Comparison of ENCODE assay signal across 1 cellular context in the genomic region with DNA sequence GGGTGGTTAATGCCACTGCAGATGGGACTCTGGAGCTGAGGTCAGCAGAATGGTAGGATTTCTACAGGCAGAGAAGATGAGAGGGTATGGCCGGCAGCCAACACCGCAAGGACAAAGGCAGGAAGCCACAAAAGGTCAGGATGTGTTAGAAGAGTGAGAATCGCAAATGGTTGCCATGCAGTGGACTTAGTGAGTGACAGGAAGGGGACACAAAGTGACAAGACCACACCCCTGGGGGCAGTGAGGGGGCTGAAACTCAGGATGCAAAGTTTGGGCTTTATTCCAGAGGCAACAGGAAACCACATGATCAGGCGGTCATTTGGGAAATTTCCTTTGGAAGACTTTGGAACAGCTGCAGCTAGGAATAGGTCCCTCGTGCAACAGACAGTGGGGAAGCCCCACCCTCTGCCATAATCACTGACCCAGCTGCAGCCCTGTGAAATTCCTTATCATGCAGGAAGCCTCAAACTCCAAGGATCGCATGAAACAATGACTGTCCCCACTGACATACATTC.
TF ChIP-seq lines count a peak whose summit lies in the region.

No MANE protein-coding gene starts in this region.

TF ChIP-seq in HepG2, 621 proteins besides CTCF, POLR2A, EP300 and RAD21 (continued from another document and continues in another):
- TF ChIP-seq, protein P1, sequence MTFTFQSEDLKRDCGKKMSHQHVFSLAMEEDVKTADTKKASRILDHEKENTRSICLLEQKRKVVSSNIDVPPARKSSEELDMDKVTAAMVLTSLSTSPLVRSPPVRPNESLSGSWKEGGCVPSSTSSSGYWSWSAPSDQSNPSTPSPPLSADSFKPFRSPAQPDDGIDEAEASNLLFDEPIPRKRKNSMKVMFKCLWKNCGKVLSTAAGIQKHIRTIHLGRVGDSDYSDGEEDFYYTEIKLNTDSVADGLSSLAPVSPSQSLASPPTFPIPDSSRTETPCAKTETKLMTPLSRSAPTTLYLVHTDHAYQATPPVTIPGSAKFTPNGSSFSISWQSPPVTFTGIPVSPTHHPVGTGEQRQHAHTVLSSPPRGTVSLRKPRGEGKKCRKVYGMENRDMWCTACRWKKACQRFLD (CRISPR knock-in tag; IDR thresholded peaks at IDR 0.05; ENCODE audit: borderline replicate concordance) = no peak
- TF ChIP-seq ZNF12 (CRISPR knock-in tag; IDR thresholded peaks at IDR 0.05) (0 out of 2 replicates have a peak, but pooled peaks have one; percentile 11), MAZ (IDR thresholded peaks at IDR 0.05; ENCODE audit: borderline replicate concordance, low read depth, low read length) (no peak; the same call in 1 of the 2 replicates), MAZ (CRISPR knock-in tag; IDR thresholded peaks at IDR 0.05; ENCODE audit: low read depth) (no peak), ZFP1 (CRISPR knock-in tag; IDR thresholded peaks at IDR 0.05) (no peak), PCBP2 (optimal IDR thresholded peaks at IDR 0.05; ENCODE audit: low read depth, low read length, poor library complexity, severe bottlenecking) (no peak), ASH2L (IDR thresholded peaks at IDR 0.05; ENCODE audit: insufficient read length, low read depth, low read length) (peak; percentile 48), RBM22 (optimal IDR thresholded peaks at IDR 0.05; ENCODE audit: low read length) (no peak), RFX1 (IDR thresholded peaks at IDR 0.05) (no peak), MEF2D (CRISPR knock-in tag; IDR thresholded peaks at IDR 0.05) (peak; percentile 44; the same call in 1 of the 2 replicates), SRY (CRISPR knock-in tag; IDR thresholded peaks at IDR 0.05) (no peak), ZNF781 (CRISPR knock-in tag; IDR thresholded peaks at IDR 0.05; ENCODE audit: borderline replicate concordance, not compliant biosample characterization) (no peak), ZNF335 (CRISPR knock-in tag; IDR thresholded peaks at IDR 0.05) (no peak; the same call in 1 of the 2 replicates), SMARCC2 (IDR thresholded peaks at IDR 0.05) (no peak), PHF21A (CRISPR knock-in tag; IDR thresholded peaks at IDR 0.05) (peak; percentile 87), SALL2 (CRISPR knock-in tag; IDR thresholded peaks at IDR 0.05) (no peak), GATAD2A (CRISPR knock-in tag; IDR thresholded peaks at IDR 0.05) (no peak), NRL (CRISPR knock-in tag; IDR thresholded peaks at IDR 0.05; ENCODE audit: borderline replicate concordance) (no peak), FOXC1 (CRISPR knock-in tag; IDR thresholded peaks at IDR 0.05; ENCODE audit: borderline replicate concordance) (no peak), ZSCAN30 (CRISPR knock-in tag; IDR thresholded peaks at IDR 0.05) (no peak), NCOA5 (CRISPR knock-in tag; IDR thresholded peaks at IDR 0.05) (no peak), ATM (IDR thresholded peaks at IDR 0.05; ENCODE audit: borderline replicate concordance) (no peak), HNF4A (CRISPR knock-in tag; IDR thresholded peaks at IDR 0.05) (peak; percentile 1; the same call in 1 of the 2 replicates), RFX5 (IDR thresholded peaks at IDR 0.05; ENCODE audit: low read depth, low read length) (peak; percentile 77), ZNF841 (CRISPR knock-in tag; IDR thresholded peaks at IDR 0.05; ENCODE audit: borderline replicate concordance) (no peak), ZNF263 (CRISPR knock-in tag; IDR thresholded peaks at IDR 0.05) (no peak), TAF15 (IDR thresholded peaks at IDR 0.05; ENCODE audit: low read depth, low read length, poor library complexity, severe bottlenecking) (no peak), HNRNPUL1 (IDR thresholded peaks at IDR 0.05; ENCODE audit: low read depth, low read length) (no peak), ERF (CRISPR knock-in tag; IDR thresholded peaks at IDR 0.05) (no peak), U2AF1 (optimal IDR thresholded peaks at IDR 0.05; ENCODE audit: low read depth, low read length) (no peak), CREM (IDR thresholded peaks at IDR 0.05) (peak; percentile 32; the same call in 1 of the 2 replicates), CREM (CRISPR knock-in tag; IDR thresholded peaks at IDR 0.05) (no peak), ARID2 (CRISPR knock-in tag; IDR thresholded peaks at IDR 0.05; ENCODE audit: borderline replicate concordance) (no peak), BCL6 (CRISPR knock-in tag; IDR thresholded peaks at IDR 0.05) (no peak), SAP130 (CRISPR knock-in tag; IDR thresholded peaks at IDR 0.05; ENCODE audit: low read depth) (peak; percentile 75), DMAP1 (CRISPR knock-in tag; IDR thresholded peaks at IDR 0.05) (peak; percentile 35; the same call in 1 of the 2 replicates), TGIF2 (CRISPR knock-in tag; IDR thresholded peaks at IDR 0.05) (0 out of 2 replicates have a peak, but pooled peaks have one; percentile 20), HNRNPL (IDR thresholded peaks at IDR 0.05; ENCODE audit: low read depth, low read length) (no peak), ZSCAN31 (CRISPR knock-in tag; IDR thresholded peaks at IDR 0.05; ENCODE audit: low read depth) (no peak), DPF2 (CRISPR knock-in tag; IDR thresholded peaks at IDR 0.05; ENCODE audit: borderline replicate concordance, low read depth) (no peak), HMG20B (CRISPR knock-in tag; conservative IDR thresholded peaks at IDR 0.05) (no peak), ADNP (CRISPR knock-in tag; IDR thresholded peaks at IDR 0.05) (no peak), ZBTB21 (CRISPR knock-in tag; IDR thresholded peaks at IDR 0.05) (0 out of 2 replicates have a peak, but pooled peaks have one; percentile 15), ELF1 (CRISPR knock-in tag; IDR thresholded peaks at IDR 0.05) (no peak), FOXA3 (CRISPR knock-in tag; IDR thresholded peaks at IDR 0.05) (peak; percentile 31; the same call in 1 of the 2 replicates)
- TF ChIP-seq, protein P2, sequence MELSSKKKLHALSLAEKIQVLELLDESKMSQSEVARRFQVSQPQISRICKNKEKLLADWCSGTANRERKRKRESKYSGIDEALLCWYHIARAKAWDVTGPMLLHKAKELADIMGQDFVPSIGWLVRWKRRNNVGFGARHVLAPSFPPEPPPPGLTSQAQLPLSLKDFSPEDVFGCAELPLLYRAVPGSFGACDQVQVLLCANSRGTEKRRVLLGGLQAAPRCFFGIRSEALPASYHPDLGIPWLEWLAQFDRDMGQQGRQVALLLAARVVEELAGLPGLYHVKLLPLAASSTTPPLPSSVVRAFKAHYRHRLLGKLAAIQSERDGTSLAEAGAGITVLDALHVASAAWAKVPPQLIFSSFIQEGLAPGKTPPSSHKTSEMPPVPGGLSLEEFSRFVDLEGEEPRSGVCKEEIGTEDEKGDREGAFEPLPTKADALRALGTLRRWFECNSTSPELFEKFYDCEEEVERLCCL (CRISPR knock-in tag; IDR thresholded peaks at IDR 0.05; ENCODE audit: borderline replicate concordance) = no peak
- TF ChIP-seq, protein P3, sequence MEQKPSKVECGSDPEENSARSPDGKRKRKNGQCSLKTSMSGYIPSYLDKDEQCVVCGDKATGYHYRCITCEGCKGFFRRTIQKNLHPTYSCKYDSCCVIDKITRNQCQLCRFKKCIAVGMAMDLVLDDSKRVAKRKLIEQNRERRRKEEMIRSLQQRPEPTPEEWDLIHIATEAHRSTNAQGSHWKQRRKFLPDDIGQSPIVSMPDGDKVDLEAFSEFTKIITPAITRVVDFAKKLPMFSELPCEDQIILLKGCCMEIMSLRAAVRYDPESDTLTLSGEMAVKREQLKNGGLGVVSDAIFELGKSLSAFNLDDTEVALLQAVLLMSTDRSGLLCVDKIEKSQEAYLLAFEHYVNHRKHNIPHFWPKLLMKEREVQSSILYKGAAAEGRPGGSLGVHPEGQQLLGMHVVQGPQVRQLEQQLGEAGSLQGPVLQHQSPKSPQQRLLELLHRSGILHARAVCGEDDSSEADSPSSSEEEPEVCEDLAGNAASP (CRISPR knock-in tag; IDR thresholded peaks at IDR 0.05; ENCODE audit: borderline replicate concordance) = peak; percentile 16; the same call in 1 of the 2 replicates
- TF ChIP-seq, protein P4, sequence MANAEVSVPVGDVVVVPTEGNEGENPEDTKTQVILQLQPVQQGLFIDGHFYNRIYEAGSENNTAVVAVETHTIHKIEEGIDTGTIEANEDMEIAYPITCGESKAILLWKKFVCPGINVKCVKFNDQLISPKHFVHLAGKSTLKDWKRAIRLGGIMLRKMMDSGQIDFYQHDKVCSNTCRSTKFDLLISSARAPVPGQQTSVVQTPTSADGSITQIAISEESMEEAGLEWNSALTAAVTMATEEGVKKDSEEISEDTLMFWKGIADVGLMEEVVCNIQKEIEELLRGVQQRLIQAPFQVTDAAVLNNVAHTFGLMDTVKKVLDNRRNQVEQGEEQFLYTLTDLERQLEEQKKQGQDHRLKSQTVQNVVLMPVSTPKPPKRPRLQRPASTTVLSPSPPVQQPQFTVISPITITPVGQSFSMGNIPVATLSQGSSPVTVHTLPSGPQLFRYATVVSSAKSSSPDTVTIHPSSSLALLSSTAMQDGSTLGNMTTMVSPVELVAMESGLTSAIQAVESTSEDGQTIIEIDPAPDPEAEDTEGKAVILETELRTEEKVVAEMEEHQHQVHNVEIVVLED (CRISPR knock-in tag; IDR thresholded peaks at IDR 0.05; ENCODE audit: borderline replicate concordance) = 0 out of 2 replicates have a peak, but pooled peaks have one; percentile 20
- TF ChIP-seq, protein P5, sequence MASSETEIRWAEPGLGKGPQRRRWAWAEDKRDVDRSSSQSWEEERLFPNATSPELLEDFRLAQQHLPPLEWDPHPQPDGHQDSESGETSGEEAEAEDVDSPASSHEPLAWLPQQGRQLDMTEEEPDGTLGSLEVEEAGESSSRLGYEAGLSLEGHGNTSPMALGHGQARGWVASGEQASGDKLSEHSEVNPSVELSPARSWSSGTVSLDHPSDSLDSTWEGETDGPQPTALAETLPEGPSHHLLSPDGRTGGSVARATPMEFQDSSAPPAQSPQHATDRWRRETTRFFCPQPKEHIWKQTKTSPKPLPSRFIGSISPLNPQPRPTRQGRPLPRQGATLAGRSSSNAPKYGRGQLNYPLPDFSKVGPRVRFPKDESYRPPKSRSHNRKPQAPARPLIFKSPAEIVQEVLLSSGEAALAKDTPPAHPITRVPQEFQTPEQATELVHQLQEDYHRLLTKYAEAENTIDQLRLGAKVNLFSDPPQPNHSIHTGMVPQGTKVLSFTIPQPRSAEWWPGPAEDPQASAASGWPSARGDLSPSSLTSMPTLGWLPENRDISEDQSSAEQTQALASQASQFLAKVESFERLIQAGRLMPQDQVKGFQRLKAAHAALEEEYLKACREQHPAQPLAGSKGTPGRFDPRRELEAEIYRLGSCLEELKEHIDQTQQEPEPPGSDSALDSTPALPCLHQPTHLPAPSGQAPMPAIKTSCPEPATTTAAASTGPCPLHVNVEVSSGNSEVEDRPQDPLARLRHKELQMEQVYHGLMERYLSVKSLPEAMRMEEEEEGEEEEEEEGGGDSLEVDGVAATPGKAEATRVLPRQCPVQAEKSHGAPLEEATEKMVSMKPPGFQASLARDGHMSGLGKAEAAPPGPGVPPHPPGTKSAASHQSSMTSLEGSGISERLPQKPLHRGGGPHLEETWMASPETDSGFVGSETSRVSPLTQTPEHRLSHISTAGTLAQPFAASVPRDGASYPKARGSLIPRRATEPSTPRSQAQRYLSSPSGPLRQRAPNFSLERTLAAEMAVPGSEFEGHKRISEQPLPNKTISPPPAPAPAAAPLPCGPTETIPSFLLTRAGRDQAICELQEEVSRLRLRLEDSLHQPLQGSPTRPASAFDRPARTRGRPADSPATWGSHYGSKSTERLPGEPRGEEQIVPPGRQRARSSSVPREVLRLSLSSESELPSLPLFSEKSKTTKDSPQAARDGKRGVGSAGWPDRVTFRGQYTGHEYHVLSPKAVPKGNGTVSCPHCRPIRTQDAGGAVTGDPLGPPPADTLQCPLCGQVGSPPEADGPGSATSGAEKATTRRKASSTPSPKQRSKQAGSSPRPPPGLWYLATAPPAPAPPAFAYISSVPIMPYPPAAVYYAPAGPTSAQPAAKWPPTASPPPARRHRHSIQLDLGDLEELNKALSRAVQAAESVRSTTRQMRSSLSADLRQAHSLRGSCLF (CRISPR knock-in tag; IDR thresholded peaks at IDR 0.05; ENCODE audit: borderline replicate concordance) = no peak
- TF ChIP-seq, protein P6, sequence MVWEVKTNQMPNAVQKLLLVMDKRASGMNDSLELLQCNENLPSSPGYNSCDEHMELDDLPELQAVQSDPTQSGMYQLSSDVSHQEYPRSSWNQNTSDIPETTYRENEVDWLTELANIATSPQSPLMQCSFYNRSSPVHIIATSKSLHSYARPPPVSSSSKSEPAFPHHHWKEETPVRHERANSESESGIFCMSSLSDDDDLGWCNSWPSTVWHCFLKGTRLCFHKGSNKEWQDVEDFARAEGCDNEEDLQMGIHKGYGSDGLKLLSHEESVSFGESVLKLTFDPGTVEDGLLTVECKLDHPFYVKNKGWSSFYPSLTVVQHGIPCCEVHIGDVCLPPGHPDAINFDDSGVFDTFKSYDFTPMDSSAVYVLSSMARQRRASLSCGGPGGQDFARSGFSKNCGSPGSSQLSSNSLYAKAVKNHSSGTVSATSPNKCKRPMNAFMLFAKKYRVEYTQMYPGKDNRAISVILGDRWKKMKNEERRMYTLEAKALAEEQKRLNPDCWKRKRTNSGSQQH (CRISPR knock-in tag; IDR thresholded peaks at IDR 0.05; ENCODE audit: low read depth) = no peak
- TF ChIP-seq, protein P7, sequence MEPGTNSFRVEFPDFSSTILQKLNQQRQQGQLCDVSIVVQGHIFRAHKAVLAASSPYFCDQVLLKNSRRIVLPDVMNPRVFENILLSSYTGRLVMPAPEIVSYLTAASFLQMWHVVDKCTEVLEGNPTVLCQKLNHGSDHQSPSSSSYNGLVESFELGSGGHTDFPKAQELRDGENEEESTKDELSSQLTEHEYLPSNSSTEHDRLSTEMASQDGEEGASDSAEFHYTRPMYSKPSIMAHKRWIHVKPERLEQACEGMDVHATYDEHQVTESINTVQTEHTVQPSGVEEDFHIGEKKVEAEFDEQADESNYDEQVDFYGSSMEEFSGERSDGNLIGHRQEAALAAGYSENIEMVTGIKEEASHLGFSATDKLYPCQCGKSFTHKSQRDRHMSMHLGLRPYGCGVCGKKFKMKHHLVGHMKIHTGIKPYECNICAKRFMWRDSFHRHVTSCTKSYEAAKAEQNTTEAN (CRISPR knock-in tag; conservative IDR thresholded peaks at IDR 0.05) = no peak
- TF ChIP-seq, protein P8, sequence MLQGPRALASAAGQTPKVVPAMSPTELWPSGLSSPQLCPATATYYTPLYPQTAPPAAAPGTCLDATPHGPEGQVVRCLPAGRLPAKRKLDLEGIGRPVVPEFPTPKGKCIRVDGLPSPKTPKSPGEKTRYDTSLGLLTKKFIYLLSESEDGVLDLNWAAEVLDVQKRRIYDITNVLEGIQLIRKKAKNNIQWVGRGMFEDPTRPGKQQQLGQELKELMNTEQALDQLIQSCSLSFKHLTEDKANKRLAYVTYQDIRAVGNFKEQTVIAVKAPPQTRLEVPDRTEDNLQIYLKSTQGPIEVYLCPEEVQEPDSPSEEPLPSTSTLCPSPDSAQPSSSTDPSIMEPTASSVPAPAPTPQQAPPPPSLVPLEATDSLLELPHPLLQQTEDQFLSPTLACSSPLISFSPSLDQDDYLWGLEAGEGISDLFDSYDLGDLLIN (CRISPR knock-in tag; IDR thresholded peaks at IDR 0.05; ENCODE audit: borderline replicate concordance) = no peak
- TF ChIP-seq, protein P9, sequence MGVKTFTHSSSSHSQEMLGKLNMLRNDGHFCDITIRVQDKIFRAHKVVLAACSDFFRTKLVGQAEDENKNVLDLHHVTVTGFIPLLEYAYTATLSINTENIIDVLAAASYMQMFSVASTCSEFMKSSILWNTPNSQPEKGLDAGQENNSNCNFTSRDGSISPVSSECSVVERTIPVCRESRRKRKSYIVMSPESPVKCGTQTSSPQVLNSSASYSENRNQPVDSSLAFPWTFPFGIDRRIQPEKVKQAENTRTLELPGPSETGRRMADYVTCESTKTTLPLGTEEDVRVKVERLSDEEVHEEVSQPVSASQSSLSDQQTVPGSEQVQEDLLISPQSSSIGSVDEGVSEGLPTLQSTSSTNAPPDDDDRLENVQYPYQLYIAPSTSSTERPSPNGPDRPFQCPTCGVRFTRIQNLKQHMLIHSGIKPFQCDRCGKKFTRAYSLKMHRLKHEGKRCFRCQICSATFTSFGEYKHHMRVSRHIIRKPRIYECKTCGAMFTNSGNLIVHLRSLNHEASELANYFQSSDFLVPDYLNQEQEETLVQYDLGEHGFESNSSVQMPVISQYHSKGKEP (CRISPR knock-in tag; IDR thresholded peaks at IDR 0.05) = no peak
